ENCODE assay signal across 13 cellular contexts in the genomic region with DNA sequence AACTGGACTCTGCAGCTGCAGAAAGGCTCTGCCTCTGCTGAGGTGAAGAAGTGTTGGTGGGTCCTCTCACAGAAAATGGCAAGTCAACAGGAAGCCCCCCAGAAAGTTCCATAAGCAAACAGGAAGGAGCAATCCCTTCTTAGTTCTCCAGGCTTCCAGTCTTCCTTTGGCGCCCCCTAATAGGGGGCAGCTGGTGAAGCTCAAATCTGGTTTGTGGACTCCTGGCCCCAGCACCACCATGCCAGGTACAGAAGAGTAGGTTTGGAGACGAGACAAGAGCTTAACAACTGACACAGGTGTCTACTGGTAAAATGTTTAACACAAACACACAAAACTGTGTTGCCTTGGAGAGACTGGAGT. TPM values are rescaled to one million over a fixed set of nuclear protein-coding genes. Genes with fewer than 3 reads are reported as not detected.
DNase-seq lines count a peak whose midpoint lies in the region; ATAC-seq and TF ChIP-seq lines count a peak whose summit lies in the region.
"Had no signal": no experiment of that assay in that cellular context is flagged by ENCODE, and none has a peak within 500 bp of the region (broad histone marks: within the 10 kb centered on the region; RNA-seq: fewer than 3 reads in every experiment).

No MANE protein-coding gene starts in this region.

- CTCF ChIA-PET in CD4-positive, alpha-beta T cell (lab: Charles Lee): no interaction called here

- no peaks in the 10 kb centered on the region for H3K79me2 ChIP-seq in Loucy (ENCODE audit: insufficient read depth, low read length)

- no peaks in the 10 kb centered on the region for H3K27me3 Mint-ChIP-seq in CD4-positive, alpha-beta T cell

- no peaks in the 10 kb centered on the region for H4K20me1 ChIP-seq in Loucy (ENCODE audit: insufficient read depth, low read length, poor library complexity, severe bottlenecking)

- no peak for ATAC-seq in CD4-positive, alpha-beta T cell (ENCODE audit: poor library complexity)
- peak; percentile 29 for ATAC-seq in GM19395 (IDR thresholded peaks at IDR 0.05; ENCODE audit: unreplicated experiment)
- no peak for ATAC-seq in GM18502 (IDR thresholded peaks at IDR 0.05; ENCODE audit: poor library complexity, unreplicated experiment)
- no peak for ATAC-seq in mucosa of descending colon
- no peak for ATAC-seq in HG03571 (IDR thresholded peaks at IDR 0.05; ENCODE audit: unreplicated experiment)

- H2AFZ ChIP-seq in Loucy (ENCODE audit: low read length): no peak overlapping the region

- peaks cover 47% of the 10 kb centered on the region for H3K36me3 Mint-ChIP-seq in CD4-positive, alpha-beta T cell (ENCODE audit: low read depth)

- TF ChIP-seq CTCF in CD4-positive, alpha-beta T cell (IDR thresholded peaks at IDR 0.05): no peak
- TF ChIP-seq CTCF in Loucy (conservative IDR thresholded peaks at IDR 0.05; ENCODE audit: low read length) (0 out of 2 replicates have a peak, but pooled peaks have one; percentile 10), mucosa of descending colon (IDR thresholded peaks at IDR 0.05) (no peak)

- H3K36me3 ChIP-seq in Loucy (ENCODE audit: insufficient read depth, low read length) (peaks cover 42% of the 10 kb centered on the region), ectodermal cell (ENCODE audit: control insufficient read depth, insufficient read depth, low read length) (peaks cover 7% of the 10 kb centered on the region), mucosa of descending colon (ENCODE audit: low read depth) (no peaks in the 10 kb centered on the region)

- H3K9me2 ChIP-seq in Loucy (replicated peaks; ENCODE audit: low read depth, low read length): no peaks in the 10 kb centered on the region

- H3K9ac ChIP-seq in Loucy (ENCODE audit: low read depth, low read length, poor library complexity, severe bottlenecking): no peak overlapping the region

- 71 to 83% methylated on average over 2 of the region's 2 CpGs for WGBS in ectodermal cell, 2 experiments

- H3K4me1 ChIP-seq in Loucy (ENCODE audit: insufficient read depth, low read length, poor library complexity, severe bottlenecking) (no peaks in the 10 kb centered on the region), ectodermal cell (ENCODE audit: control insufficient read depth, insufficient read depth, low read length) (no peaks in the 10 kb centered on the region), mucosa of descending colon (ENCODE audit: low read depth) (no peaks in the 10 kb centered on the region)

- POLR2A ChIA-PET in CD4-positive, alpha-beta T cell (lab: Charles Lee): interaction anchor here (0.8 kb wide), 1 partner anchor 18 kb away, joined by 3 read pairs; no protein-coding TSS in a partner anchor

- H3K9me3 ChIP-seq in CD4-positive, alpha-beta T cell (ENCODE audit: control insufficient read depth, low read length): no peaks in the 10 kb centered on the region
- H3K9me3 ChIP-seq in Loucy (ENCODE audit: insufficient read depth, low read depth, low read length) (no peaks in the 10 kb centered on the region), ectodermal cell (ENCODE audit: control insufficient read depth, low read length) (no peaks in the 10 kb centered on the region), mucosa of descending colon (no peaks in the 10 kb centered on the region)

- no peaks in the 10 kb centered on the region for H3K4me1 Mint-ChIP-seq in CD4-positive, alpha-beta T cell (ENCODE audit: low read depth)

- H3K27me3 ChIP-seq in CD4-positive, alpha-beta T cell (ENCODE audit: control insufficient read depth, insufficient read depth, low read length): no peaks in the 10 kb centered on the region
- H3K27me3 ChIP-seq in Loucy (ENCODE audit: insufficient read depth, low read length, poor library complexity, severe bottlenecking) (no peaks in the 10 kb centered on the region), ectodermal cell (ENCODE audit: control insufficient read depth, insufficient read depth, low read length, poor library complexity, severe bottlenecking) (no peaks in the 10 kb centered on the region)

- no peak overlapping the region for H3K27ac ChIP-seq in CD4-positive, alpha-beta T cell (ENCODE audit: low read depth, low read length)
- H3K27ac ChIP-seq in ectodermal cell (ENCODE audit: insufficient read depth, low read depth, low read length, poor library complexity, severe bottlenecking): no peak overlapping the region
- H3K27ac ChIP-seq: C4-2B, SK-N-MC had no signal

- H3K4me3 ChIP-seq in Loucy (ENCODE audit: low read length, poor library complexity, severe bottlenecking) (no peak overlapping the region), ectodermal cell (ENCODE audit: insufficient read depth, low read depth, low read length) (peak overlapping the region; percentile 24), mucosa of descending colon (no peak overlapping the region)
- H3K4me3 ChIP-seq: SK-N-MC had no signal

- intact Hi-C loops in CD4-positive, alpha-beta T cell (cut with DNase I, micrococcal nuclease): no loop called here
- intact Hi-C loops in mucosa of descending colon (cut with DNase I, micrococcal nuclease): no loop called here

- H3K9me3 Mint-ChIP-seq in CD4-positive, alpha-beta T cell: no peaks in the 10 kb centered on the region

- H3K4me3 Mint-ChIP-seq in CD4-positive, alpha-beta T cell: no peak overlapping the region

- peak overlapping the region; percentile 22 for H3K27ac Mint-ChIP-seq in CD4-positive, alpha-beta T cell

- no peak overlapping the region for H3K4me2 ChIP-seq in Loucy (ENCODE audit: low read depth, low read length, poor library complexity, severe bottlenecking)

- no peak for DNase-seq in CD4-positive, alpha-beta T cell
- DNase-seq in NCI-H774 (lab: John Stamatoyannopoulos, UW) (no peak), mucosa of descending colon (no peak)
- DNase-seq: NCI-H1092 treated with DMSO at 0.1 percent for 48 hours; nucleus accumbens; stimulated activated naive CD4-positive, alpha-beta T cell had no signal

- H3F3A ChIP-seq in Loucy (ENCODE audit: low read depth): no peaks in the 10 kb centered on the region

RNA-seq across cellular contexts. Expression of a gene that starts 35.5 kb away (rescaled TPM):
- total RNA-seq in CD4-positive, alpha-beta T cell: 1 to 10 TPM; 6.2 to 6.7 TPM
- polyA plus RNA-seq in ectodermal cell (2013, experiment 1 of 4): 31.5 TPM
- 30.7 TPM for polyA plus RNA-seq in ectodermal cell (2013, experiment 2 of 4)
- polyA plus RNA-seq in ectodermal cell (2013, experiment 3 of 4): 26.6 TPM
- polyA plus RNA-seq in ectodermal cell (2013, experiment 4 of 4): 30.2 TPM
- total RNA-seq in mucosa of descending colon: 10 to 100 TPM; 21.3 to 26.6 (median 26.3) TPM
